In the genomic region with DNA sequence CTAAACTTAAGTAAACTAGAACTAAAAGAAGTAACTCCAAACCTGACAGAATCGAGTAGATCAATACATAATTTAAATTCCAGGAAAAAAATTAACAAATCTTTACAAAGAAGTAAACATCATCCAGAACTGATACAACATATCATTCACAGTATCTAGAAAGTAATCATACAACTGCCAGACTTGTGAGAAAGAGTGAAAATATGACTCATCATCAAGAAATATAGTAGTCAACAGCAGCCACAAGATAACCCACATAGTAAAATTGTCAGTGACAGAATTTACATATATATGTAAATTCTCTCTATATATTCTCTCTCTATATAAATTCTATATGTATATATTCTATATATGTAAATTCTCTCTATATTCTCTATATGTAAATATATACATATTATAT, we compare ENCODE assay signal across 28 cellular contexts.
"Had no signal": no experiment of that assay in that cellular context is flagged by ENCODE, and none has a peak within 500 bp of the region (broad histone marks: within the 10 kb centered on the region; RNA-seq: fewer than 3 reads in every experiment).

No MANE protein-coding gene starts in this region.

- H3K27me3 Mint-ChIP-seq: activated CD8-positive, alpha-beta T cell treated with anti-CD3 and anti-CD28 coated beads for 36 hours; activated naive CD8-positive, alpha-beta T cell treated with anti-CD3 and anti-CD28 coated beads, Interleukin-2, amount 50 U/mL, for 24 hours; T-helper 17 cell had no signal

- H3K36me3 Mint-ChIP-seq: activated naive CD4-positive, alpha-beta T cell treated with anti-CD3 and anti-CD28 coated beads, Interleukin-2, amount 50 U/mL, for 72 hours had no signal

- H3K4me3 ChIP-seq: K562 had no signal

- ATAC-seq: activated CD8-positive, alpha-beta T cell treated with anti-CD3 and anti-CD28 coated beads for 36 hours; activated naive CD8-positive, alpha-beta T cell treated with anti-CD3 and anti-CD28 coated beads, Interleukin-2, amount 50 U/mL, for 24 hours; K562; PC-3; T-helper 17 cell had no signal

- DNase-seq: activated CD4-positive, CD25-positive, alpha-beta regulatory T cell; activated CD8-positive, alpha-beta memory T cell treated with anti-CD3 and anti-CD28 coated beads, Interleukin-2, amount 50 U/mL, for 4 hours; activated CD8-positive, alpha-beta T cell treated with anti-CD3 and anti-CD28 coated beads for 36 hours; activated effector memory CD4-positive, alpha-beta T cell treated with anti-CD3 and anti-CD28 coated beads, Interleukin-2, amount 50 U/mL, for 16 hours; activated naive CD4-positive, alpha-beta T cell treated with Interleukin-2 at 50 U/mL for 16 hours; activated naive CD8-positive, alpha-beta T cell treated with anti-CD3 and anti-CD28 coated beads, Interleukin-2, amount 50 U/mL, for 24 hours; amygdala; brain microvascular endothelial cell; cerebellar nuclear complex; Karpas-422; MM.1S; NCI-H1105; NCI-H1436; NCI-H1694 treated with DMSO at 0.1 percent for 48 hours; NCI-H2029 treated with DMSO at 0.1 percent for 48 hours; NCI-H345; NCI-H510A; NCI-H526 treated with DMSO at 0.1 percent for 48 hours; PC-3; SHP77; T-helper 17 cell; T1000 had no signal

- H3K27me3 ChIP-seq: brain microvascular endothelial cell had no signal

- H3K9me3 Mint-ChIP-seq: activated CD8-positive, alpha-beta T cell treated with anti-CD3 and anti-CD28 coated beads for 36 hours; activated naive CD4-positive, alpha-beta T cell treated with anti-CD3 and anti-CD28 coated beads, Interleukin-2, amount 50 U/mL, for 72 hours; activated naive CD8-positive, alpha-beta T cell treated with anti-CD3 and anti-CD28 coated beads, Interleukin-2, amount 50 U/mL, for 24 hours; activated T-helper 1 cell treated with anti-CD3 and anti-CD28 coated beads, Interleukin-12 subunit alpha, Interleukin-12 subunit beta, Interleukin-2, Interleukin-4 antibody, amounts not matched to agents 30 ng/mL and 10 ng/mL and 1 ng/mL, durations not matched to agents 14 hours and 24 hours and 36 hours had no signal

- H3K27ac Mint-ChIP-seq: activated CD8-positive, alpha-beta T cell treated with anti-CD3 and anti-CD28 coated beads for 36 hours; activated naive CD4-positive, alpha-beta T cell treated with anti-CD3 and anti-CD28 coated beads, Interleukin-2, amount 50 U/mL, for 72 hours; activated naive CD8-positive, alpha-beta T cell treated with anti-CD3 and anti-CD28 coated beads, Interleukin-2, amount 50 U/mL, for 24 hours; activated T-helper 1 cell treated with anti-CD3 and anti-CD28 coated beads, Interleukin-12 subunit alpha, Interleukin-12 subunit beta, Interleukin-2, Interleukin-4 antibody, amounts not matched to agents 30 ng/mL and 10 ng/mL and 1 ng/mL, durations not matched to agents 14 hours and 24 hours and 36 hours; T-helper 17 cell had no signal

- H3K4me3 Mint-ChIP-seq: activated CD8-positive, alpha-beta T cell treated with anti-CD3 and anti-CD28 coated beads for 36 hours; activated naive CD8-positive, alpha-beta T cell treated with anti-CD3 and anti-CD28 coated beads, Interleukin-2, amount 50 U/mL, for 24 hours; activated T-helper 1 cell treated with anti-CD3 and anti-CD28 coated beads, Interleukin-12 subunit alpha, Interleukin-12 subunit beta, Interleukin-2, Interleukin-4 antibody, amounts not matched to agents 30 ng/mL and 10 ng/mL and 1 ng/mL, durations not matched to agents 14 hours and 24 hours and 36 hours; T-helper 17 cell had no signal

- H3K4me1 Mint-ChIP-seq: activated naive CD8-positive, alpha-beta T cell treated with anti-CD3 and anti-CD28 coated beads, Interleukin-2, amount 50 U/mL, for 24 hours; T-helper 17 cell had no signal

- H3K36me3 ChIP-seq: brain microvascular endothelial cell had no signal

- H3K27ac ChIP-seq: brain microvascular endothelial cell had no signal

- FAIRE-seq: astrocyte, K562, RCC 7860, TTC549 had no signal
